In the genomic region with DNA sequence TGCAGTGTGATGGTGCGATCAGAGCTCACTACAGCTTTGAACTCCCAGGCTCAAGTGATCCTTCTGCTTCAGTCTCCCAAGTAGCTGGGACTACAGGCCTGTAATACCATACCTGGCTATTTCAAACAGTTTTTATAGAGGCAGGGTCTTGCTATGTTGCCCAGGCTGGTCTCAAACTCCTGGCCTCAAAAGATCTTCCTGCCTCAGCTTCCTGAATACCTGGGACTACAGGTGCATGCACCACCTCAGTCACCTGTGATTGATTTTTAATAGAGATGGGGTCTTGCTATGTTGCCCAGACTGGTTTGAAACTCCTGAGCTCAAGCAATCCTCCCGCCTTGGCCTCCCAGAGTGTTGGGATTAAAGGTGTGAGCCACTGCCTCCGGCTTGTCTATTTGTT, we compare ENCODE assay signal across 2 cellular contexts.
A peak's percentile ranks its signal among the peaks of the same experiment; 100 is the strongest.
TF ChIP-seq lines count a peak whose summit lies in the region.

No MANE protein-coding gene starts in this region.

TF ChIP-seq in HepG2, 621 proteins besides CTCF, POLR2A, EP300 and RAD21:
- TF ChIP-seq ATM (IDR thresholded peaks at IDR 0.05; ENCODE audit: borderline replicate concordance) = no peak
- TF ChIP-seq ZNF121 (CRISPR knock-in tag; IDR thresholded peaks at IDR 0.05) = peak; percentile 52; the same call in 1 of the 2 replicates
TF ChIP-seq in HepG2: peak in this region for 1.

TF ChIP-seq in WTC11, 78 proteins besides CTCF, POLR2A, EP300 and RAD21:
- TF ChIP-seq ZNF121 (CRISPR knock-in tag; IDR thresholded peaks at IDR 0.05) = peak; percentile 76
- TF ChIP-seq, protein P1, sequence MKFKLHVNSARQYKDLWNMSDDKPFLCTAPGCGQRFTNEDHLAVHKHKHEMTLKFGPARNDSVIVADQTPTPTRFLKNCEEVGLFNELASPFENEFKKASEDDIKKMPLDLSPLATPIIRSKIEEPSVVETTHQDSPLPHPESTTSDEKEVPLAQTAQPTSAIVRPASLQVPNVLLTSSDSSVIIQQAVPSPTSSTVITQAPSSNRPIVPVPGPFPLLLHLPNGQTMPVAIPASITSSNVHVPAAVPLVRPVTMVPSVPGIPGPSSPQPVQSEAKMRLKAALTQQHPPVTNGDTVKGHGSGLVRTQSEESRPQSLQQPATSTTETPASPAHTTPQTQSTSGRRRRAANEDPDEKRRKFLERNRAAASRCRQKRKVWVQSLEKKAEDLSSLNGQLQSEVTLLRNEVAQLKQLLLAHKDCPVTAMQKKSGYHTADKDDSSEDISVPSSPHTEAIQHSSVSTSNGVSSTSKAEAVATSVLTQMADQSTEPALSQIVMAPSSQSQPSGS (CRISPR knock-in tag; IDR thresholded peaks at IDR 0.05; ENCODE audit: borderline replicate concordance, low read depth) = no peak
TF ChIP-seq in WTC11: peak in this region for 1.
